Comparison of ENCODE assay signal across 15 cellular contexts in the genomic region with DNA sequence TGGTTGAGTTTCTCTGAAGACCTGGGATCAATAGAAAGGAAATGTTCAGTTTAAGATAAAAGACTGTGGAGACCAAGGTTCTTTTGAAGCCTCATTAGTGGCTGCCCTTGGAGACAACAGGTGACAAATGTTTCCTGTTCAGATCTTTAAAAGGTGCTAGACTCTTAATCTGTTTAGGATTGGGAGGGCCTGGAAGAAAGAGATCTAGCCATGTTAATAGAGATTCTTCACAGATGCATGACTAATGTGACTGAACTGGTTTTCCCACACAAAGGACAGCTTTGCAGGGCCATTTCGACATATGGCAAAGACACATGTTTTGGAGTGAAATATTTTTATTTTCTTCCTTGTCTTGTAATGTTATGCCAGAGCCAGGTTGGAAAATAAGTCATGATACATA.
DNase-seq lines count a peak whose midpoint lies in the region; ATAC-seq, FAIRE-seq and TF ChIP-seq lines count a peak whose summit lies in the region.
"Had no signal": no experiment of that assay in that cellular context is flagged by ENCODE, and none has a peak within 500 bp of the region (broad histone marks: within the 10 kb centered on the region; RNA-seq: fewer than 3 reads in every experiment).

No MANE protein-coding gene starts in this region.

- WGBS in A549 (ENCODE audit: missing lambda C conversion rate): 80% methylated on average over 1 of the region's 1 CpG
- 96 to 97% methylated on average over 1 of the region's 1 CpG for WGBS in aorta, 2 donors

- TF ChIP-seq EP300 in A549 (IDR thresholded peaks at IDR 0.05): no peak

- H3K4me3 ChIP-seq in A549 (no peak overlapping the region), HUES6 (ENCODE audit: low read depth, low read length) (peak overlapping the region; percentile 36), iPS-20b (ENCODE audit: low read length) (peak overlapping the region; percentile 36; the same call in 1 of the 2 replicates), OCI-LY7 (ENCODE audit: low read depth, low read length, poor library complexity, severe bottlenecking) (no peak overlapping the region), dorsolateral prefrontal cortex (no peak overlapping the region), aorta (ENCODE audit: low read length in 2 of 2) (no peak overlapping the region)
- H3K4me3 ChIP-seq: hepatocyte, lower lobe of right lung, spleen had no signal

- peaks cover 10% of the 10 kb centered on the region for H3K9me3 Mint-ChIP-seq in MCF 10A (ENCODE audit: unreplicated experiment)
- H3K9me3 Mint-ChIP-seq: activated T-helper 2 cell treated with anti-CD3 and anti-CD28 coated beads, Interferon-gamma antibody, Interleukin-2, Interleukin-4, amounts not matched to agents 10 μg/mL and 5 μg/mL and 100 μg/mL, durations not matched to agents 14 hours and 24 hours and 36 hours had no signal

- no TSS peak for BruUV-seq in MCF 10A (replicated peaks; lab: Mats Ljungman, UMichigan)
- BruUV-seq in OCI-LY7 (replicated peaks; lab: Mats Ljungman, UMichigan): no TSS peak

- H3K4me1 ChIP-seq in A549 (peaks cover 27% of the 10 kb centered on the region), HUES6 (ENCODE audit: control insufficient read depth, insufficient read depth, low read length) (peaks cover 54% of the 10 kb centered on the region), iPS-20b (ENCODE audit: insufficient read depth, low read length) (peaks cover 32% of the 10 kb centered on the region), OCI-LY7 (ENCODE audit: insufficient read depth, low read length, poor library complexity, severe bottlenecking) (no peaks in the 10 kb centered on the region), aorta (ENCODE audit: control insufficient read depth in 1 of 2, insufficient read depth in 2 of 2, low read length in 2 of 2) (no peaks in the 10 kb centered on the region)
- H3K4me1 ChIP-seq: lower lobe of right lung had no signal

- H3K4me2 ChIP-seq in A549 (peak overlapping the region; percentile 67), OCI-LY7 (ENCODE audit: low read length) (no peak overlapping the region)
- H3K4me2 ChIP-seq: hepatocyte had no signal

- H3K9me3 ChIP-seq in A549: no peaks in the 10 kb centered on the region
- H3K9me3 ChIP-seq in HUES6 (ENCODE audit: control insufficient read depth, insufficient read depth, low read depth, low read length): peaks cover 6% of the 10 kb centered on the region; the same call in 1 of the 2 replicates
- H3K9me3 ChIP-seq in iPS-20b (ENCODE audit: insufficient read depth, low read depth, low read length): no peaks in the 10 kb centered on the region
- H3K9me3 ChIP-seq in OCI-LY7 (ENCODE audit: low read length): no peaks in the 10 kb centered on the region
- no peaks in the 10 kb centered on the region for H3K9me3 ChIP-seq in aorta (ENCODE audit: control insufficient read depth, low read length)

- no peak for FAIRE-seq in A549 (lab: Jason Lieb, UNC)

- H2AFZ ChIP-seq in OCI-LY7 (ENCODE audit: low read length): no peak overlapping the region
- H2AFZ ChIP-seq: hepatocyte had no signal

- ATAC-seq in A549: no peak
- ATAC-seq in HG02571 (IDR thresholded peaks at IDR 0.05; ENCODE audit: unreplicated experiment): no peak
- ATAC-seq in aorta (ENCODE audit: low FRiP score): no peak
- ATAC-seq: effector memory CD8-positive, alpha-beta T cell; lower lobe of right lung had no signal

- H3K36me3 ChIP-seq in HUES6 (ENCODE audit: control insufficient read depth, insufficient read depth, low read length) (peaks cover 18% of the 10 kb centered on the region), iPS-20b (ENCODE audit: insufficient read depth, low read depth, low read length) (peaks cover 10% of the 10 kb centered on the region), OCI-LY7 (ENCODE audit: insufficient read depth, low read length) (peaks cover 10% of the 10 kb centered on the region; the same call in 1 of the 2 replicates), aorta (ENCODE audit: control insufficient read depth in 1 of 2, insufficient read depth in 2 of 2, low read length in 1 of 2) (no peaks in the 10 kb centered on the region)
- H3K36me3 ChIP-seq: lower lobe of right lung had no signal

- H3K27me3 Mint-ChIP-seq in MCF 10A (ENCODE audit: insufficient read depth, unreplicated experiment): no peaks in the 10 kb centered on the region
- H3K27me3 Mint-ChIP-seq: activated CD4-positive, alpha-beta memory T cell treated with anti-CD3 and anti-CD28 coated beads, Interleukin-2, amount 10 ng/mL, durations not matched to agents 7 days and 5 days; effector memory CD8-positive, alpha-beta T cell had no signal

- no peak for TF ChIP-seq POLR2A in A549 (IDR thresholded peaks at IDR 0.05; ENCODE audit: low read length)

- CTCF ChIA-PET in A549 (lab: Yijun Ruan, JAX): interaction anchor here (1.4 kb wide), 1 partner anchor 14 kb away, joined by 3 read pairs; no protein-coding TSS in a partner anchor
- CTCF ChIA-PET in MCF 10A (lab: Yijun Ruan, JAX): no interaction called here
- CTCF ChIA-PET in OCI-LY7 (lab: Charles Lee; ENCODE audit: unreplicated experiment): no interaction called here

- H3K36me3 Mint-ChIP-seq in MCF 10A (ENCODE audit: insufficient read depth, unreplicated experiment): peaks cover 14% of the 10 kb centered on the region

- H4K20me1 ChIP-seq in OCI-LY7 (ENCODE audit: insufficient read depth, low read length): no peaks in the 10 kb centered on the region

- no peaks in the 10 kb centered on the region for H3K27me3 ChIP-seq in HUES6 (ENCODE audit: control insufficient read depth, insufficient read depth, low read length)
- H3K27me3 ChIP-seq in iPS-20b (ENCODE audit: insufficient read depth, low read length): no peaks in the 10 kb centered on the region
- H3K27me3 ChIP-seq in dorsolateral prefrontal cortex: no peaks in the 10 kb centered on the region
- no peaks in the 10 kb centered on the region for H3K27me3 ChIP-seq in aorta (ENCODE audit: control insufficient read depth in 1 of 2, insufficient read depth in 2 of 2, low read length in 1 of 2)
- H3K27me3 ChIP-seq: hepatocyte, spleen had no signal

- intact Hi-C loops in MCF 10A (cut with micrococcal nuclease) (no loop called here), OCI-LY7 (cut with micrococcal nuclease; ENCODE audit: unreplicated experiment) (no loop called here), dorsolateral prefrontal cortex (cut with DNase I) (no loop called here), aorta (cut with DNase I) (no loop called here)

- DNase-seq in A549 (ENCODE audit: low read depth in 1 of 2, low spot score in 1 of 2) (no peak), MCF 10A (ENCODE audit: unreplicated experiment) (peak; percentile 58), OCI-LY7 (ENCODE audit: low spot score) (no peak), dorsolateral prefrontal cortex (no peak), aorta (no peak)
- DNase-seq: activated CD4-positive, alpha-beta memory T cell treated with anti-CD3 and anti-CD28 coated beads, Interleukin-2, amount 10 ng/mL, durations not matched to agents 7 days and 5 days; effector memory CD8-positive, alpha-beta T cell; lower lobe of right lung; NCI-H1048; spleen had no signal

- H3K4me3 Mint-ChIP-seq in MCF 10A (ENCODE audit: unreplicated experiment): no peak overlapping the region
- H3K4me3 Mint-ChIP-seq: activated CD4-positive, alpha-beta memory T cell treated with anti-CD3 and anti-CD28 coated beads, Interleukin-2, amount 10 ng/mL, durations not matched to agents 7 days and 5 days; effector memory CD8-positive, alpha-beta T cell had no signal

- POLR2A ChIA-PET in A549 (lab: Yijun Ruan, JAX): no interaction called here
- POLR2A ChIA-PET in MCF 10A (lab: Yijun Ruan, JAX): interaction anchor here (0.5 kb wide), 1 partner anchor 11 kb away, joined by 3 read pairs; no protein-coding TSS in a partner anchor
- POLR2A ChIA-PET in OCI-LY7 (lab: Charles Lee): no interaction called here

- H3K9ac ChIP-seq in HUES6 (ENCODE audit: low read length): peak overlapping the region; percentile 92
- H3K9ac ChIP-seq in iPS-20b (ENCODE audit: low read depth, low read length): peak overlapping the region; percentile 11; the same call in 1 of the 2 replicates

- no peaks in the 10 kb centered on the region for H3K79me2 ChIP-seq in OCI-LY7 (ENCODE audit: insufficient read depth, low read depth, low read length)
- H3K79me2 ChIP-seq: hepatocyte had no signal

- H3K4me1 Mint-ChIP-seq in MCF 10A (ENCODE audit: insufficient read depth, unreplicated experiment): peaks cover 25% of the 10 kb centered on the region
- H3K4me1 Mint-ChIP-seq: activated CD4-positive, alpha-beta memory T cell treated with anti-CD3 and anti-CD28 coated beads, Interleukin-2, amount 10 ng/mL, durations not matched to agents 7 days and 5 days had no signal

- no peak overlapping the region for H3K27ac Mint-ChIP-seq in MCF 10A (ENCODE audit: low read depth, unreplicated experiment)
- H3K27ac Mint-ChIP-seq: activated CD4-positive, alpha-beta memory T cell treated with anti-CD3 and anti-CD28 coated beads, Interleukin-2, amount 10 ng/mL, durations not matched to agents 7 days and 5 days; activated T-helper 2 cell treated with anti-CD3 and anti-CD28 coated beads, Interferon-gamma antibody, Interleukin-2, Interleukin-4, amounts not matched to agents 10 μg/mL and 5 μg/mL and 100 μg/mL, durations not matched to agents 14 hours and 24 hours and 36 hours; effector memory CD8-positive, alpha-beta T cell had no signal

- no peak for TF ChIP-seq CTCF in A549 (IDR thresholded peaks at IDR 0.05)
- no peak for TF ChIP-seq CTCF in MCF 10A (IDR thresholded peaks at IDR 0.05; ENCODE audit: unreplicated experiment)
- TF ChIP-seq CTCF in OCI-LY7 (conservative IDR thresholded peaks at IDR 0.05; ENCODE audit: low read length): no peak
- no peak for TF ChIP-seq CTCF in dorsolateral prefrontal cortex (IDR thresholded peaks at IDR 0.05 in 54 of 56, conservative IDR thresholded peaks at IDR 0.05 in 2 of 56; ENCODE audit: low read depth in 1 of 56, partially characterized antibody in 56 of 56)

- H3K27ac ChIP-seq in A549 (peak overlapping the region; percentile 66 to 80; a peak in 5 of 6 replicates), HUES6 (ENCODE audit: low read depth, low read length) (peak overlapping the region; percentile 97), iPS-20b (ENCODE audit: low read length) (no peak overlapping the region), OCI-LY7 (ENCODE audit: low read depth, low read length, poor library complexity, severe bottlenecking) (no peak overlapping the region), dorsolateral prefrontal cortex (no peak overlapping the region), aorta (ENCODE audit: low read depth in 1 of 2, low read length in 2 of 2) (peak overlapping the region in 1 of 2 donors; percentile 19)
- H3K27ac ChIP-seq: hepatocyte, lower lobe of right lung, spleen had no signal

- H3K9me2 ChIP-seq in OCI-LY7 (ENCODE audit: insufficient read depth, low read length): no peaks in the 10 kb centered on the region

- no peak for TF ChIP-seq RAD21 in A549 (conservative IDR thresholded peaks at IDR 0.05 in 1 of 2, IDR thresholded peaks at IDR 0.05 in 1 of 2)

TF ChIP-seq in A549, 52 proteins besides CTCF, POLR2A, EP300 and RAD21:
- no peak for TF ChIP-seq TFCP2L1 (CRISPR knock-in tag; IDR thresholded peaks at IDR 0.05)
- no peak for TF ChIP-seq ZNF302 (CRISPR knock-in tag; IDR thresholded peaks at IDR 0.05)
- no peak for TF ChIP-seq MYC (IDR thresholded peaks at IDR 0.05; ENCODE audit: borderline replicate concordance, low read length)

Comparison
In these comparisons a context has a peak if more than half of its experiments do, and no peak if none do; other contexts are left out.
1. H3K27ac ChIP-seq: peak in A549 (2 of 2) and HUES6 (single experiment); none in iPS-20b (single experiment), OCI-LY7 (single experiment) and dorsolateral prefrontal cortex (0 of 59).
2. H3K4me3 ChIP-seq: peak in HUES6 (single experiment) and iPS-20b (single experiment); none in A549 (single experiment), OCI-LY7 (single experiment), dorsolateral prefrontal cortex (0 of 59) and aorta (0 of 2).